ENCODE assay signal across 8 cellular contexts in the genomic region with DNA sequence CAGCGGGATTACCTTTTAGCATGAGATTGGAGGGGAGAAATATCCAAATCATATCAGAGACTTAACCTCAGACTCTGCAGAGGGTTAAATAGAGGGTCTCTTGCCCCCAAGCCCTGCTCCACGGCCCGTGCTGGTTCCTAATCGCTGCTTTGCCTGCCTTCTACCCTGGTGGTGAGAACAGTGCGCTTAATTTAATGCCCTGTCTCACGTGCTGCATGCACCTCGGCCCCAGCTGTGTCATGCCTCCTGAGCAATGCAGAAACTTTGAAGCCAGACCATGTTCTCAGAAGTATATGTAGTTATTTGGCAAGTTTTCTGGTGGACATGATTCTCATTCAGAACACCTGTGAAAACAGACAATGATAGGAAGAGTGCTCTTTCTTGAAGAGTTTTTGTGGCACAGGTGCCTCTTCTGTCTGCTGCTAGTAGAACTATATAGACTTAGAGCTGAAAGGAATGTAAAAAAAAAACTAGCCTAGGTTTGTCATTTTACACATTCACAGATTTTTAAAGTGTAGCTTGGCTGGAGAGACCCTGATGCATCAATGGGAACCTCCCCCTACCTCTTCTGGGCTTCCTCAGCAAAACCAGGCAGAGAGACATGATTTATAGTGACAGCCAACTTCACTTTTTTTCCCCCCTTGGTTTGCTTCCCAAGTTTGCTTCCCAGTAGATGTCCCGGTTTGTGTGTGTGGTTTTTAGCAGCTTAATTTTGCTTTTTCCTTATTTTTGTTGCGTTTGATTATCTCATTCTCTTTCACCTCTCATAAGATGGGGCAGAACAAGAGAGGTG. TPM values are rescaled to one million over a fixed set of nuclear protein-coding genes. Genes with fewer than 3 reads are reported as not detected.
A peak's percentile ranks its signal among the peaks of the same experiment; 100 is the strongest.
DNase-seq lines count a peak whose midpoint lies in the region; ATAC-seq, FAIRE-seq and TF ChIP-seq lines count a peak whose summit lies in the region.

No MANE protein-coding gene starts in this region.

- H3K27ac ChIP-seq in OCI-LY1 (ENCODE audit: low read depth, low read length, poor library complexity, severe bottlenecking) (peak overlapping the region; percentile 61), kidney (ENCODE audit: low read depth in 2 of 2, low read length in 2 of 2) (no peak overlapping the region)

- H3F3A ChIP-seq in OCI-LY1 (ENCODE audit: insufficient read depth, low read length): no peaks in the 10 kb centered on the region

- CTCF ChIA-PET in AG04449 (lab: Yijun Ruan, JAX): interaction anchor here (0.9 to 2.2 kb wide), 5 partner anchors 12 to 343 kb away, joined by 3 to 11 read pairs (median 7); no protein-coding TSS in a partner anchor

- peak overlapping the region; percentile 84 for H3K4me2 ChIP-seq in OCI-LY1 (ENCODE audit: low read length)

- ATAC-seq in GM18499 (IDR thresholded peaks at IDR 0.05; ENCODE audit: insufficient read depth, unreplicated experiment): peak; percentile 31
- peak; percentile 30 for ATAC-seq in HG02840 (IDR thresholded peaks at IDR 0.05; ENCODE audit: low FRiP score, unreplicated experiment)

- H2AFZ ChIP-seq in OCI-LY1 (ENCODE audit: low read length): no peak overlapping the region

- peak overlapping the region; percentile 88 for H3K4me3 ChIP-seq in AG04449 (ENCODE audit: low read depth, low read length)
- peak overlapping the region; percentile 77 for H3K4me3 ChIP-seq in OCI-LY1 (ENCODE audit: low read depth, low read length, poor library complexity, severe bottlenecking)
- H3K4me3 ChIP-seq in kidney (ENCODE audit: low read length in 2 of 2): peak overlapping the region; percentile 68 to 89

- no peaks in the 10 kb centered on the region for H3K9me2 ChIP-seq in OCI-LY1 (ENCODE audit: low read depth, low read length)

- no peaks in the 10 kb centered on the region for H3K27me3 ChIP-seq in OCI-LY1 (ENCODE audit: insufficient read depth, low read length)

- TF ChIP-seq CTCF in AG04449 (IDR thresholded peaks at IDR 0.05; ENCODE audit: insufficient read depth, low read length, missing control alignments): no peak
- TF ChIP-seq CTCF in OCI-LY1 (IDR thresholded peaks at IDR 0.05; ENCODE audit: low read length): no peak
- no peak for TF ChIP-seq CTCF in kidney (IDR thresholded peaks at IDR 0.05; ENCODE audit: borderline replicate concordance, extremely low read depth, insufficient read depth)

- no peaks in the 10 kb centered on the region for H4K20me1 ChIP-seq in OCI-LY1 (ENCODE audit: insufficient read depth, low read length)

- H3K4me1 ChIP-seq in OCI-LY1 (ENCODE audit: insufficient read depth, low read length, severe bottlenecking) (peaks cover 65% of the 10 kb centered on the region), kidney (ENCODE audit: control insufficient read depth in 1 of 2, insufficient read depth in 1 of 2, low read depth in 1 of 2, low read length in 2 of 2) (peaks cover 14 to 28% of the 10 kb centered on the region in 2 donors)

- no peak for FAIRE-seq in kidney (lab: Jason Lieb, UNC)

- intact Hi-C loops in kidney (cut with DNase I): no loop called here

- peak overlapping the region; percentile 91; the same call in 1 of the 2 replicates for H3K9ac ChIP-seq in OCI-LY1 (ENCODE audit: low read length)
- peak overlapping the region in 1 of 2 donors; percentile 68 for H3K9ac ChIP-seq in kidney (ENCODE audit: low read length in 2 of 2)

- DNase-seq in AG04449 (ENCODE audit: low read depth, low spot score): no peak
- DNase-seq in activated naive CD4-positive, alpha-beta T cell (lab: John Stamatoyannopoulos, UW): peak in 3 of 4 experiments; percentile 5 to 31 (median 11)
- no peak for DNase-seq in kidney
- peak; percentile 42 for DNase-seq in stimulated activated CD4-positive, alpha-beta T cell treated with anti-CD3 and anti-CD28 coated beads, Interleukin-4, amount 100 ng/mL, for 48 hours (ENCODE audit: low read depth in 2 of 2)
- DNase-seq in GOT3 (lab: John Stamatoyannopoulos, UW): no peak

- H3K9me3 ChIP-seq in OCI-LY1 (ENCODE audit: low read length) (no peaks in the 10 kb centered on the region), kidney (ENCODE audit: control insufficient read depth in 1 of 2, low read length in 2 of 2) (no peaks in the 10 kb centered on the region)

- POLR2A ChIA-PET in AG04449 (lab: Yijun Ruan, JAX): no interaction called here

- peaks cover 41% of the 10 kb centered on the region for H3K79me2 ChIP-seq in OCI-LY1 (ENCODE audit: insufficient read depth, low read length)

- H3K36me3 ChIP-seq in OCI-LY1 (ENCODE audit: insufficient read depth, low read length) (peaks cover 24% of the 10 kb centered on the region), kidney (ENCODE audit: control insufficient read depth in 1 of 2, insufficient read depth in 2 of 2, low read length in 2 of 2) (no peaks in the 10 kb centered on the region)

RNA-seq across cellular contexts. Expression of gene OTULIN, which starts 1.6 kb away (rescaled TPM):
- total RNA-seq in kidney: 28.4 TPM
- 9.0 TPM for polyA plus RNA-seq in kidney (ENCODE audit: insufficient read depth, low read depth, low replicate concordance)

Comparison
In these comparisons a context has a peak if more than half of its experiments do, and no peak if none do; other contexts are left out.
1. DNase-seq: peak in activated naive CD4-positive, alpha-beta T cell (3 of 4) and stimulated activated CD4-positive, alpha-beta T cell treated with anti-CD3 and anti-CD28 coated beads, Interleukin-4, amount 100 ng/mL, for 48 hours (2 of 2); none in AG04449 (single experiment), kidney (single experiment) and GOT3 (single experiment).
2. Peak in every context shown above with its lines, with median percentiles within 50 percentile points of each other: H3K4me3 ChIP-seq.